In genomic region chr1:220652995-220653394, GRCh38 we compare ENCODE assay signal across 25 cellular contexts. TPM values are rescaled to one million over a fixed set of nuclear protein-coding genes. Genes with fewer than 3 reads are reported as not detected.
DNase-seq lines count a peak whose midpoint lies in the region; ATAC-seq and TF ChIP-seq lines count a peak whose summit lies in the region.
"Had no signal": no experiment of that assay in that cellular context is flagged by ENCODE, and none has a peak within 500 bp of the region (broad histone marks: within the 10 kb centered on the region; RNA-seq: fewer than 3 reads in every experiment).

No MANE protein-coding gene starts in this region.

- no peaks in the 10 kb centered on the region for H3K27me3 ChIP-seq in PC-9 (ENCODE audit: insufficient read depth, low read depth)

- BruUV-seq in PC-9 (replicated peaks; lab: Mats Ljungman, UMichigan) = no TSS peak

- POLR2A ChIA-PET in PC-9 (lab: Charles Lee; ENCODE audit: unreplicated experiment) = no interaction called here

- peaks cover 44% of the 10 kb centered on the region for H3K4me1 Mint-ChIP-seq in glutamatergic neuron (ENCODE audit: low read depth, unreplicated experiment)

- intact Hi-C loops in PC-9 (cut with micrococcal nuclease; ENCODE audit: unreplicated experiment) = no loop called here

- H3K4me2 ChIP-seq in PC-9 = no peak overlapping the region
- H3K4me2 ChIP-seq: GM23338, KMS-11 had no signal

- H3K9me3 ChIP-seq in PC-9 (ENCODE audit: insufficient read depth, low read depth) = no peaks in the 10 kb centered on the region

- H3K9me2 ChIP-seq in PC-9 (ENCODE audit: insufficient read depth) = no peaks in the 10 kb centered on the region

- H4K20me1 ChIP-seq in PC-9 (ENCODE audit: insufficient read depth) = no peaks in the 10 kb centered on the region

- no peak for ATAC-seq in stimulated activated naive CD8-positive, alpha-beta T cell treated with anti-CD3 and anti-CD28 coated beads, Interleukin-15, Interleukin-2, amounts not matched to agents 100 U/mL and 50 U/mL, for 24 hours
- ATAC-seq in HG03097 (IDR thresholded peaks at IDR 0.05; ENCODE audit: low FRiP score, unreplicated experiment) = no peak
- ATAC-seq: CD8-positive, alpha-beta T cell; GM12878; GM23338 had no signal

- H3K9me3 Mint-ChIP-seq in glutamatergic neuron (ENCODE audit: unreplicated experiment) = peaks cover 15% of the 10 kb centered on the region
- H3K9me3 Mint-ChIP-seq: CD8-positive, alpha-beta T cell; GM23338 had no signal

- peaks cover 13% of the 10 kb centered on the region for H3K27me3 Mint-ChIP-seq in glutamatergic neuron (ENCODE audit: unreplicated experiment)

- peak overlapping the region; percentile 96 for H3K27ac Mint-ChIP-seq in glutamatergic neuron (ENCODE audit: unreplicated experiment)
- H3K27ac Mint-ChIP-seq: CD8-positive, alpha-beta T cell; GM23338 had no signal

- no peak overlapping the region for H3K27ac ChIP-seq in PC-9
- H3K27ac ChIP-seq: 22Rv1, KMS-11, SK-N-MC had no signal

- H3K79me2 ChIP-seq in PC-9 (ENCODE audit: low read depth) = no peaks in the 10 kb centered on the region

- DNase-seq in Ammon's horn (ENCODE audit: low spot score) (peak; percentile 21), NCI-H1694 (lab: John Stamatoyannopoulos, UW) (peak; percentile 97), NCI-H524 treated with DMSO at 0.1 percent for 48 hours (lab: John Stamatoyannopoulos, UW) (peak; percentile 78), glutamatergic neuron (peak; percentile 91), SW480 (ENCODE audit: low spot score) (no peak), PC-9 (no peak)
- no peak for DNase-seq in stimulated activated naive CD8-positive, alpha-beta T cell treated with anti-CD3 and anti-CD28 coated beads, Interleukin-15, Interleukin-2, amounts not matched to agents 100 U/mL and 50 U/mL, for 24 hours
- DNase-seq: ACHN; Calu3; CD8-positive, alpha-beta T cell; DMS79 treated with DMSO at 0.1 percent for 48 hours; HCEC 1CT; IMR-90; NCI-H1092 treated with DMSO at 0.1 percent for 48 hours; NCI-H1436 treated with DMSO at 0.1 percent for 48 hours; OCI-M1; SHP77; SW 1271; T-helper 2 cell had no signal

- no peaks in the 10 kb centered on the region for H3F3A ChIP-seq in PC-9 (ENCODE audit: insufficient read depth, low read depth)

- no peak overlapping the region for H3K4me3 ChIP-seq in PC-9
- H3K4me3 ChIP-seq: GM12878, GM23338, SK-N-MC had no signal

- no peaks in the 10 kb centered on the region for H3K4me1 ChIP-seq in PC-9 (replicated peaks; ENCODE audit: insufficient read depth)

- peaks cover 11% of the 10 kb centered on the region for H3K36me3 Mint-ChIP-seq in glutamatergic neuron (ENCODE audit: unreplicated experiment)
- H3K36me3 Mint-ChIP-seq: CD8-positive, alpha-beta T cell had no signal

- H2AFZ ChIP-seq in PC-9 = no peak overlapping the region
- H2AFZ ChIP-seq: GM23338 had no signal

- TF ChIP-seq CTCF in glutamatergic neuron (IDR thresholded peaks at IDR 0.05; ENCODE audit: partially characterized antibody, unreplicated experiment) (no peak), PC-9 (conservative IDR thresholded peaks at IDR 0.05) (no peak)

- no peaks in the 10 kb centered on the region for H3K36me3 ChIP-seq in PC-9 (ENCODE audit: low read depth)

- CTCF ChIA-PET in PC-9 (lab: Charles Lee) = no interaction called here

- no peak overlapping the region for H3K4me3 Mint-ChIP-seq in glutamatergic neuron (ENCODE audit: unreplicated experiment)
- H3K4me3 Mint-ChIP-seq: CD8-positive, alpha-beta T cell; GM23338 had no signal

RNA-seq across cellular contexts. Expression of gene C1orf115, which starts 37.2 kb away (rescaled TPM):
- total RNA-seq in glutamatergic neuron (ENCODE audit: unreplicated experiment) = 30.5 TPM
- 5.6 and 6.5 TPM in 2 replicates for total RNA-seq in PC-9 (2021)

Comparison
In these comparisons a context has a peak if more than half of its experiments do, and no peak if none do; other contexts are left out.
1. DNase-seq: peak in Ammon's horn (single experiment), NCI-H1694 (single experiment), NCI-H524 treated with DMSO at 0.1 percent for 48 hours (single experiment) and glutamatergic neuron (single experiment); none in stimulated activated naive CD8-positive, alpha-beta T cell treated with anti-CD3 and anti-CD28 coated beads, Interleukin-15, Interleukin-2, amounts not matched to agents 100 U/mL and 50 U/mL, for 24 hours (single experiment), SW480 (single experiment) and PC-9 (0 of 2).